Comparison of ENCODE assay signal across 13 cellular contexts in genomic region chr3:14188367-14188766, GRCh38. TPM values are rescaled to one million over a fixed set of nuclear protein-coding genes. Genes with fewer than 3 reads are reported as not detected.
DNase-seq lines count a peak whose midpoint lies in the region; ATAC-seq and TF ChIP-seq lines count a peak whose summit lies in the region.
"Had no signal": no experiment of that assay in that cellular context is flagged by ENCODE, and none has a peak within 500 bp of the region (broad histone marks: within the 10 kb centered on the region; RNA-seq: fewer than 3 reads in every experiment).

No MANE protein-coding gene starts in this region.

- peaks cover 32 to 50% of the 10 kb centered on the region in 2 experiments for H3K36me3 ChIP-seq in HEK293 (ENCODE audit: control insufficient read depth in 2 of 2, insufficient read depth in 1 of 2, low read length in 2 of 2)

- H3K9me3 Mint-ChIP-seq in activated T-cell treated with anti-CD3 and anti-CD28 coated beads, Interleukin-2, amount 50 U/mL, for 4 hours: peaks cover 5% of the 10 kb centered on the region
- no peaks in the 10 kb centered on the region for H3K9me3 Mint-ChIP-seq in memory B cell
- H3K9me3 Mint-ChIP-seq: CD4-positive, alpha-beta T cell had no signal

- no peak overlapping the region for H3K27ac ChIP-seq in HEK293 (ENCODE audit: extremely low read depth, low read depth, low read length)
- H3K27ac ChIP-seq: 22Rv1; BLaER1 treated with 17β-estradiol and CSF1 and Interleukin-3, amounts not matched to agents 10 nM and 100 nM had no signal

- H3K4me1 Mint-ChIP-seq in activated T-cell treated with anti-CD3 and anti-CD28 coated beads, Interleukin-2, amount 50 U/mL, for 4 hours (ENCODE audit: low read depth): peaks cover 52% of the 10 kb centered on the region
- H3K4me1 Mint-ChIP-seq in memory B cell: peaks cover 30% of the 10 kb centered on the region

- no peaks in the 10 kb centered on the region for H3K4me1 ChIP-seq in HEK293 (ENCODE audit: control insufficient read depth, insufficient read depth, low read length)
- H3K4me1 ChIP-seq: BLaER1 treated with 17β-estradiol and CSF1 and Interleukin-3, amounts not matched to agents 10 nM and 100 nM had no signal

- no peak for TF ChIP-seq CTCF in HEK293 (tag by site-specific recombination; IDR thresholded peaks at IDR 0.05)

- H3K27ac Mint-ChIP-seq in memory B cell: peak overlapping the region; percentile 10
- H3K27ac Mint-ChIP-seq: CD4-positive, alpha-beta T cell had no signal

- H3K27me3 Mint-ChIP-seq in activated T-cell treated with anti-CD3 and anti-CD28 coated beads, Interleukin-2, amount 50 U/mL, for 4 hours (ENCODE audit: low read depth): no peaks in the 10 kb centered on the region
- no peaks in the 10 kb centered on the region for H3K27me3 Mint-ChIP-seq in memory B cell
- H3K27me3 Mint-ChIP-seq: CD4-positive, alpha-beta T cell had no signal

- DNase-seq in activated CD4-positive, CD25-positive, alpha-beta regulatory T cell treated with anti-CD3 and anti-CD28 coated beads, Interleukin-2, amount 50 U/mL, for 72 hours: no peak
- DNase-seq in activated T-cell treated with anti-CD3 and anti-CD28 coated beads, Interleukin-2, amount 50 U/mL, for 4 hours: no peak
- no peak for DNase-seq in activated T-cell treated with anti-CD3 and anti-CD28 coated beads for 4 hours
- no peak for DNase-seq in memory B cell (ENCODE audit: low spot score in 2 of 2)
- no peak for DNase-seq in Kasumi-1 (lab: John Stamatoyannopoulos, UW)
- DNase-seq: Calu3; CD4-positive, alpha-beta T cell; DMS 273 treated with DMSO at 0.1 percent for 48 hours; HCEC 1CT had no signal

- peak; percentile 72 to 83 for ATAC-seq in activated CD4-positive, CD25-positive, alpha-beta regulatory T cell treated with anti-CD3 and anti-CD28 coated beads, Interleukin-2, amount 50 U/mL, for 24 hours
- peak; percentile 83 to 86 for ATAC-seq in activated T-cell treated with anti-CD3 and anti-CD28 coated beads, Interleukin-2, amount 50 U/mL, for 4 hours
- no peak for ATAC-seq in memory B cell (ENCODE audit: low read depth)

- peaks cover 56% of the 10 kb centered on the region for H3K36me3 Mint-ChIP-seq in activated T-cell treated with anti-CD3 and anti-CD28 coated beads, Interleukin-2, amount 50 U/mL, for 4 hours (ENCODE audit: insufficient read depth)
- peaks cover 48% of the 10 kb centered on the region for H3K36me3 Mint-ChIP-seq in memory B cell

- CTCF ChIA-PET in HEK293 (lab: Yijun Ruan, JAX): interaction anchor here (1.0 kb wide), 1 partner anchor 15 kb away, joined by 8 read pairs; no protein-coding TSS in a partner anchor

- no peak overlapping the region for H3K4me3 ChIP-seq in HEK293 (ENCODE audit: low read depth, low read length)
- H3K4me3 ChIP-seq: BLaER1 treated with 17β-estradiol and CSF1 and Interleukin-3, amounts not matched to agents 10 nM and 100 nM had no signal

- H3K9me3 ChIP-seq in HEK293 (ENCODE audit: control insufficient read depth, insufficient read depth, low read depth, low read length): no peaks in the 10 kb centered on the region

- no peak overlapping the region for H3K4me3 Mint-ChIP-seq in activated T-cell treated with anti-CD3 and anti-CD28 coated beads, Interleukin-2, amount 50 U/mL, for 4 hours
- H3K4me3 Mint-ChIP-seq in memory B cell: no peak overlapping the region
- H3K4me3 Mint-ChIP-seq: CD4-positive, alpha-beta T cell had no signal

- POLR2A ChIA-PET in HEK293 (lab: Yijun Ruan, JAX): no interaction called here

TF ChIP-seq in HEK293, 187 proteins besides CTCF, POLR2A, EP300 and RAD21:
- TF ChIP-seq SCRT2 (tag by site-specific recombination; IDR thresholded peaks at IDR 0.05) (0 out of 2 replicates have a peak, but pooled peaks have one; percentile 3), KLF8 (tag by site-specific recombination; IDR thresholded peaks at IDR 0.05) (no peak)

RNA-seq across cellular contexts. Expression of gene LSM3, which starts 9.8 kb away (rescaled TPM):
- total RNA-seq in activated T-cell treated with anti-CD3 and anti-CD28 coated beads, Interleukin-2, amount 50 U/mL, for 4 hours: 10 to 100 TPM; 19.8 to 21.9 (median 20.9) TPM

RNA-seq across cellular contexts. Expression of gene XPC, which starts 10.0 kb away (rescaled TPM):
- 10 to 100 TPM; 20.6 to 25.9 (median 23.5) TPM for total RNA-seq in activated T-cell treated with anti-CD3 and anti-CD28 coated beads, Interleukin-2, amount 50 U/mL, for 4 hours
